10 cellular contexts compared by ENCODE assay signal in genomic region chr6:169420912-169421543, GRCh38.
DNase-seq lines count a peak whose midpoint lies in the region; ATAC-seq and TF ChIP-seq lines count a peak whose summit lies in the region.
"Had no signal": no experiment of that assay in that cellular context is flagged by ENCODE, and none has a peak within 500 bp of the region (broad histone marks: within the 10 kb centered on the region; RNA-seq: fewer than 3 reads in every experiment).

No MANE protein-coding gene starts in this region.

- WGBS in stomach, 5 donors, result 40 to 67% (median 44%) methylated on average over 15 of the region's 15 CpGs

- no peak for DNase-seq in activated naive CD4-positive, alpha-beta T cell treated with anti-CD3 and anti-CD28 coated beads, Interleukin-2, amount 50 U/mL, for 72 hours (ENCODE audit: low spot score in 2 of 2)
- DNase-seq in SJSA1 (ENCODE audit: low read depth in 1 of 2, low spot score in 2 of 2) (peak; percentile 44 to 64), fibroblast of mammary gland (ENCODE audit: low read depth) (peak; percentile 19), stomach (peak; percentile 59), KBM-7 (no peak), tibial artery (no peak), OCI-M2 (lab: John Stamatoyannopoulos, UW; ENCODE audit: unreplicated experiment) (no peak)
- DNase-seq: CD4-positive, CD25-positive, alpha-beta regulatory T cell had no signal

- peak overlapping the region; percentile 15 for H3K4me3 Mint-ChIP-seq in activated naive CD4-positive, alpha-beta T cell treated with anti-CD3 and anti-CD28 coated beads, Interleukin-2, amount 50 U/mL, for 24 hours
- H3K4me3 Mint-ChIP-seq: CD4-positive, CD25-positive, alpha-beta regulatory T cell had no signal

- H3K27ac Mint-ChIP-seq in activated naive CD4-positive, alpha-beta T cell treated with anti-CD3 and anti-CD28 coated beads, Interleukin-2, amount 50 U/mL, for 24 hours, result no peak overlapping the region
- no peak overlapping the region for H3K27ac Mint-ChIP-seq in activated naive CD4-positive, alpha-beta T cell treated with anti-CD3 and anti-CD28 coated beads, Interleukin-2, amount 50 U/mL, for 72 hours
- H3K27ac Mint-ChIP-seq: CD4-positive, CD25-positive, alpha-beta regulatory T cell had no signal

- H3K27me3 Mint-ChIP-seq in activated naive CD4-positive, alpha-beta T cell treated with anti-CD3 and anti-CD28 coated beads, Interleukin-2, amount 50 U/mL, for 24 hours, result no peaks in the 10 kb centered on the region
- H3K27me3 Mint-ChIP-seq: CD4-positive, CD25-positive, alpha-beta regulatory T cell had no signal

- H3K4me1 Mint-ChIP-seq in activated naive CD4-positive, alpha-beta T cell treated with anti-CD3 and anti-CD28 coated beads, Interleukin-2, amount 50 U/mL, for 24 hours, result peaks cover 3% of the 10 kb centered on the region

- no peaks in the 10 kb centered on the region for H3K27me3 ChIP-seq in SJSA1 (replicated peaks)
- no peaks in the 10 kb centered on the region for H3K27me3 ChIP-seq in stomach
- H3K27me3 ChIP-seq in tibial artery, result no peaks in the 10 kb centered on the region

- H3K9me3 ChIP-seq in SJSA1 (replicated peaks) (no peaks in the 10 kb centered on the region), stomach (no peaks in the 10 kb centered on the region), tibial artery (no peaks in the 10 kb centered on the region)
- H3K9me3 ChIP-seq: prostate gland had no signal

- in situ Hi-C loops in KBM-7 (cut with MboI; ENCODE audit: low pct_unique_long_range_greater_than_20kb, low sequenced_read_pairs), result no loop called here

- TF ChIP-seq EP300 in stomach (IDR thresholded peaks at IDR 0.05), result no peak

- no peaks in the 10 kb centered on the region for H3K36me3 Mint-ChIP-seq in activated naive CD4-positive, alpha-beta T cell treated with anti-CD3 and anti-CD28 coated beads, Interleukin-2, amount 50 U/mL, for 24 hours
- H3K36me3 Mint-ChIP-seq in activated naive CD4-positive, alpha-beta T cell treated with anti-CD3 and anti-CD28 coated beads, Interleukin-2, amount 50 U/mL, for 72 hours, result peaks cover 0 to 1% of the 10 kb centered on the region in 2 donors
- H3K36me3 Mint-ChIP-seq: CD4-positive, CD25-positive, alpha-beta regulatory T cell had no signal

- ATAC-seq in activated naive CD4-positive, alpha-beta T cell treated with anti-CD3 and anti-CD28 coated beads, Interleukin-2, amount 50 U/mL, for 72 hours, result no peak

- intact Hi-C loops in stomach (cut with DNase I; ENCODE audit: low total_unique reads) (no loop called here), tibial artery (cut with DNase I; ENCODE audit: low total_unique reads) (no loop called here)

- H3K4me1 ChIP-seq in SJSA1 (replicated peaks) (0 out of 2 replicates have a peak, but pooled peaks cover 5% of the 10 kb centered on the region), stomach (no peaks in the 10 kb centered on the region), tibial artery (no peaks in the 10 kb centered on the region)
- H3K4me1 ChIP-seq: prostate gland had no signal

- H3K36me3 ChIP-seq in SJSA1 (no peaks in the 10 kb centered on the region), stomach (no peaks in the 10 kb centered on the region), tibial artery (no peaks in the 10 kb centered on the region)
- H3K36me3 ChIP-seq: prostate gland had no signal

- TF ChIP-seq POLR2A in stomach (IDR thresholded peaks at IDR 0.05), result no peak

- H3K27ac ChIP-seq in SJSA1 (no peak overlapping the region), stomach (no peak overlapping the region), tibial artery (no peak overlapping the region)
- H3K27ac ChIP-seq: prostate gland had no signal

- H3K9me3 Mint-ChIP-seq in activated naive CD4-positive, alpha-beta T cell treated with anti-CD3 and anti-CD28 coated beads, Interleukin-2, amount 50 U/mL, for 24 hours, result no peaks in the 10 kb centered on the region
- H3K9me3 Mint-ChIP-seq in activated naive CD4-positive, alpha-beta T cell treated with anti-CD3 and anti-CD28 coated beads, Interleukin-2, amount 50 U/mL, for 72 hours, result no peaks in the 10 kb centered on the region

- peak; percentile 26 for TF ChIP-seq CTCF in fibroblast of mammary gland (conservative IDR thresholded peaks at IDR 0.05; ENCODE audit: control insufficient read depth, insufficient read depth, low read depth, low read length)
- TF ChIP-seq CTCF in stomach (IDR thresholded peaks at IDR 0.05), result peak in 5 of 7 experiments; percentile 15 to 60 (median 43)
- no peak for TF ChIP-seq CTCF in tibial artery (IDR thresholded peaks at IDR 0.05)

- H3K4me3 ChIP-seq in SJSA1 (no peak overlapping the region), fibroblast of mammary gland (ENCODE audit: control insufficient read depth, low read depth, low read length) (no peak overlapping the region), stomach (no peak overlapping the region), tibial artery (no peak overlapping the region)
- H3K4me3 ChIP-seq: prostate gland had no signal

Comparison
In these comparisons a context has a peak if more than half of its experiments do, and no peak if none do; other contexts are left out.
1. DNase-seq: peak in SJSA1 (2 of 2), fibroblast of mammary gland (single experiment) and stomach (single experiment); none in activated naive CD4-positive, alpha-beta T cell treated with anti-CD3 and anti-CD28 coated beads, Interleukin-2, amount 50 U/mL, for 72 hours (0 of 2), KBM-7 (single experiment), tibial artery (0 of 2) and OCI-M2 (single experiment).
2. CTCF ChIP-seq: peak in fibroblast of mammary gland (single experiment) and stomach (5 of 7); none in tibial artery (0 of 2).